In genomic region chr2:177221534-177221933, GRCh38 we compare ENCODE assay signal across 1 cellular context.
TF ChIP-seq lines count a peak whose summit lies in the region.

No MANE protein-coding gene starts in this region.

TF ChIP-seq in WTC11, 78 proteins besides CTCF, POLR2A, EP300 and RAD21 (continued from another document):
- TF ChIP-seq ARID4B (CRISPR knock-in tag; IDR thresholded peaks at IDR 0.05; ENCODE audit: borderline replicate concordance), result no peak
- TF ChIP-seq, protein P1, sequence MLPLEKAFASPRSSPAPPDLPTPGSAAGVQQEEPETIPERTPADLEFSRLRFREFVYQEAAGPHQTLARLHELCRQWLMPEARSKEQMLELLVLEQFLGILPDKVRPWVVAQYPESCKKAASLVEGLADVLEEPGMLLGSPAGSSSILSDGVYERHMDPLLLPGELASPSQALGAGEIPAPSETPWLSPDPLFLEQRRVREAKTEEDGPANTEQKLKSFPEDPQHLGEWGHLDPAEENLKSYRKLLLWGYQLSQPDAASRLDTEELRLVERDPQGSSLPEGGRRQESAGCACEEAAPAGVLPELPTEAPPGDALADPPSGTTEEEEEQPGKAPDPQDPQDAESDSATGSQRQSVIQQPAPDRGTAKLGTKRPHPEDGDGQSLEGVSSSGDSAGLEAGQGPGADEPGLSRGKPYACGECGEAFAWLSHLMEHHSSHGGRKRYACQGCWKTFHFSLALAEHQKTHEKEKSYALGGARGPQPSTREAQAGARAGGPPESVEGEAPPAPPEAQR (CRISPR knock-in tag; IDR thresholded peaks at IDR 0.05), result no peak
- TF ChIP-seq ZNF138 (CRISPR knock-in tag; conservative IDR thresholded peaks at IDR 0.05), result no peak
- no peak for TF ChIP-seq CBFB (CRISPR knock-in tag; IDR thresholded peaks at IDR 0.05; ENCODE audit: low read depth)
- no peak for TF ChIP-seq TEAD1 (CRISPR knock-in tag; IDR thresholded peaks at IDR 0.05)
- TF ChIP-seq NFE2L1 (CRISPR knock-in tag; IDR thresholded peaks at IDR 0.05), result no peak
- TF ChIP-seq IRF1 (CRISPR knock-in tag; IDR thresholded peaks at IDR 0.05), result no peak
- no peak for TF ChIP-seq SMAD3 (CRISPR knock-in tag; IDR thresholded peaks at IDR 0.05; ENCODE audit: borderline replicate concordance)
- TF ChIP-seq, protein P2, sequence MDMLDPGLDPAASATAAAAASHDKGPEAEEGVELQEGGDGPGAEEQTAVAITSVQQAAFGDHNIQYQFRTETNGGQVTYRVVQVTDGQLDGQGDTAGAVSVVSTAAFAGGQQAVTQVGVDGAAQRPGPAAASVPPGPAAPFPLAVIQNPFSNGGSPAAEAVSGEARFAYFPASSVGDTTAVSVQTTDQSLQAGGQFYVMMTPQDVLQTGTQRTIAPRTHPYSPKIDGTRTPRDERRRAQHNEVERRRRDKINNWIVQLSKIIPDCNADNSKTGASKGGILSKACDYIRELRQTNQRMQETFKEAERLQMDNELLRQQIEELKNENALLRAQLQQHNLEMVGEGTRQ (CRISPR knock-in tag; IDR thresholded peaks at IDR 0.05), result no peak
